In the genomic region with DNA sequence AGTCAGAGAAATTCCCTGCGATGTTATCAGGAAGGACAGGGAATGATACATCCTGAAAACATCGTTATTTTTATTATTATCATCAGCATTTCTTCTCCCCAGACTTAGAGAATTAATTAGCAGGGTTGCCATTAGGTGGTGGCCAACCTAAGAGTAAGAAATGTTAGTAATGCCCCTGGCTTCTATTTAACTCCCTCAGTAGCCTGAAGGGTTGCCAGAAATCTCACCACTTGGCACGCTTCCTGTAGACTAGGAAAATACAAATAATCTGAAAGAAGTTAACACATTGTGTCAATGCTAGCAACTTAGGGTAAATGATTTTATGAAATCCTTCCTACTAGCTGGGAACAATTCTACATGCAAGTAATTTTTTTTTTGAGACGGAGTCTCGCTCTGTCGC, we compare ENCODE assay signal across 21 cellular contexts. TPM values are rescaled to one million over a fixed set of nuclear protein-coding genes. Genes with fewer than 3 reads are reported as not detected.
DNase-seq lines count a peak whose midpoint lies in the region; FAIRE-seq and TF ChIP-seq lines count a peak whose summit lies in the region.
"Had no signal": no experiment of that assay in that cellular context is flagged by ENCODE, and none has a peak within 500 bp of the region (broad histone marks: within the 10 kb centered on the region; RNA-seq: fewer than 3 reads in every experiment).

No MANE protein-coding gene starts in this region.

- H3K4me2 ChIP-seq in parathyroid adenoma (ENCODE audit: low read length), result no peak overlapping the region

- H3K36me3 ChIP-seq in parathyroid adenoma (ENCODE audit: control insufficient read depth, insufficient read depth, low read length), result no peaks in the 10 kb centered on the region
- no peaks in the 10 kb centered on the region for H3K36me3 ChIP-seq in endodermal cell (ENCODE audit: control insufficient read depth, insufficient read depth, low read length)

- no peaks in the 10 kb centered on the region for H3K79me2 ChIP-seq in parathyroid adenoma

- H3K27ac ChIP-seq in cingulate gyrus (ENCODE audit: low read depth, low read length) (peak overlapping the region; percentile 56), parathyroid adenoma (peak overlapping the region; percentile 60), endodermal cell (ENCODE audit: low read depth, low read length) (no peak overlapping the region)
- H3K27ac ChIP-seq: VCaP had no signal

- H3K9me3 Mint-ChIP-seq in endodermal cell, result no peaks in the 10 kb centered on the region
- H3K9me3 Mint-ChIP-seq: activated CD4-positive, alpha-beta memory T cell treated with anti-CD3 and anti-CD28 coated beads for 36 hours; stimulated activated naive B cell treated with anti-CD40 and anti-IgM and Interleukin-4, amounts not matched to agents 10 μg/mL and 1 μg/mL and 100 μg/mL, for 72 hours had no signal

- H3K27me3 ChIP-seq in parathyroid adenoma (ENCODE audit: control insufficient read depth, insufficient read depth, low read length) (no peaks in the 10 kb centered on the region), endodermal cell (ENCODE audit: control insufficient read depth, insufficient read depth, low read length, poor library complexity, severe bottlenecking) (peaks cover 25% of the 10 kb centered on the region)
- H3K27me3 ChIP-seq: heart left ventricle, tibial nerve had no signal

- DNase-seq in EH (ENCODE audit: low read depth) (peak; percentile 31), NCI-H446 treated with DMSO at 0.1 percent for 48 hours (lab: John Stamatoyannopoulos, UW) (peak; percentile 76), endodermal cell (no peak), GM12891 (ENCODE audit: insufficient read length, low spot score) (no peak)
- no peak for DNase-seq in NK-92 treated with Interleukin-12 subunit alpha and Interleukin-12 subunit beta, amount 100 ng/mL, for 24 hours (lab: John Stamatoyannopoulos, UW)
- DNase-seq in stimulated activated CD8-positive, alpha-beta memory T cell treated with anti-CD3 and anti-CD28 coated beads, Interleukin-4, amount 100 ng/mL, for 48 hours, result no peak
- DNase-seq: ACHN; activated CD4-positive, alpha-beta memory T cell treated with anti-CD3 and anti-CD28 coated beads for 36 hours; activated naive CD4-positive, alpha-beta T cell treated with anti-CD3 and anti-CD28 coated beads, Interleukin-2, amount 50 U/mL, for 16 hours; activated T-cell treated with anti-CD3 and anti-CD28 coated beads, Interleukin-2, amount 50 U/mL, for 1 hour; naive thymus-derived CD4-positive, alpha-beta T cell; SHP77; stimulated activated naive B cell treated with anti-CD40 and anti-IgM and Interleukin-4, amounts not matched to agents 10 μg/mL and 1 μg/mL and 100 μg/mL, for 72 hours; T-helper 1 cell had no signal

- WGBS in endodermal cell (ENCODE audit: insufficient coverage in 1 of 2, insufficient read length in 1 of 2), 2 experiments, result 89 to 100% methylated on average over 2 to 3 of the region's 6 CpGs

- H2AFZ ChIP-seq in parathyroid adenoma, result no peak overlapping the region

- H3K4me3 Mint-ChIP-seq in endodermal cell, result no peak overlapping the region
- H3K4me3 Mint-ChIP-seq: activated CD4-positive, alpha-beta memory T cell treated with anti-CD3 and anti-CD28 coated beads for 36 hours; naive thymus-derived CD4-positive, alpha-beta T cell; stimulated activated naive B cell treated with anti-CD40 and anti-IgM and Interleukin-4, amounts not matched to agents 10 μg/mL and 1 μg/mL and 100 μg/mL, for 72 hours had no signal

- no peak overlapping the region for H3K27ac Mint-ChIP-seq in endodermal cell
- H3K27ac Mint-ChIP-seq: activated CD4-positive, alpha-beta memory T cell treated with anti-CD3 and anti-CD28 coated beads for 36 hours; naive thymus-derived CD4-positive, alpha-beta T cell; stimulated activated naive B cell treated with anti-CD40 and anti-IgM and Interleukin-4, amounts not matched to agents 10 μg/mL and 1 μg/mL and 100 μg/mL, for 72 hours had no signal

- TF ChIP-seq CTCF in parathyroid adenoma (IDR thresholded peaks at IDR 0.05) (no peak), endodermal cell (conservative IDR thresholded peaks at IDR 0.05) (no peak)

- no peak for TF ChIP-seq POLR2A in GM12891 (IDR thresholded peaks at IDR 0.05; ENCODE audit: low read depth, low read length)

- H3K9me3 ChIP-seq in parathyroid adenoma (ENCODE audit: control insufficient read depth, low read length) (no peaks in the 10 kb centered on the region), endodermal cell (ENCODE audit: control insufficient read depth, low read length) (no peaks in the 10 kb centered on the region)
- H3K9me3 ChIP-seq: tibial nerve had no signal

- no peaks in the 10 kb centered on the region for H3K36me3 Mint-ChIP-seq in endodermal cell (ENCODE audit: low read depth)

- no peaks in the 10 kb centered on the region for H3K4me1 Mint-ChIP-seq in endodermal cell

- peaks cover 9% of the 10 kb centered on the region for H3K4me1 ChIP-seq in parathyroid adenoma
- no peaks in the 10 kb centered on the region for H3K4me1 ChIP-seq in endodermal cell (ENCODE audit: control insufficient read depth, insufficient read depth, low read length)

- H3K4me3 ChIP-seq in parathyroid adenoma (ENCODE audit: low read depth, low read length) (no peak overlapping the region), endodermal cell (ENCODE audit: low read length) (no peak overlapping the region)
- H3K4me3 ChIP-seq: heart left ventricle, lung, tibial nerve had no signal

- H3K9ac ChIP-seq in parathyroid adenoma (no peak overlapping the region), endodermal cell (ENCODE audit: extremely low read depth, low read length, poor library complexity, severe bottlenecking) (no peak overlapping the region)

- H3K27me3 Mint-ChIP-seq in endodermal cell (ENCODE audit: insufficient read depth), result peaks cover 22% of the 10 kb centered on the region
- H3K27me3 Mint-ChIP-seq: activated CD4-positive, alpha-beta memory T cell treated with anti-CD3 and anti-CD28 coated beads for 36 hours; stimulated activated naive B cell treated with anti-CD40 and anti-IgM and Interleukin-4, amounts not matched to agents 10 μg/mL and 1 μg/mL and 100 μg/mL, for 72 hours had no signal

- FAIRE-seq in GM12891 (lab: Jason Lieb, UNC), result no peak
- FAIRE-seq: H1 had no signal

TF ChIP-seq in GM12891, 5 proteins besides CTCF, POLR2A, EP300 and RAD21:
- TF ChIP-seq POLR2AphosphoS5 (IDR thresholded peaks at IDR 0.05; ENCODE audit: low read depth, low read length), result no peak
- TF ChIP-seq POU2F2 (IDR thresholded peaks at IDR 0.05; ENCODE audit: low read depth, low read length), result no peak
- no peak for TF ChIP-seq PAX5 (IDR thresholded peaks at IDR 0.05; ENCODE audit: insufficient read depth, low read length, severe bottlenecking)
- no peak for TF ChIP-seq SPI1 (IDR thresholded peaks at IDR 0.05; ENCODE audit: low read depth, low read length)
- no peak for TF ChIP-seq TAF1 (IDR thresholded peaks at IDR 0.05; ENCODE audit: low read depth, low read length)
TF ChIP-seq in GM12891: peak in this region for 0.

RNA-seq across cellular contexts. Expression of gene ENDOD1, which starts 45.5 kb away (rescaled TPM):
- total RNA-seq in endodermal cell, result 1 to 10 TPM; 1.9 to 2.7 TPM
- polyA plus RNA-seq in endodermal cell (2013, experiment 1 of 2), result 2.4 TPM
- 2.3 TPM for polyA plus RNA-seq in endodermal cell (2013, experiment 2 of 2)
- polyA plus RNA-seq in GM12891 (2012; ENCODE audit: low read depth, missing spikeins), result 6.6 TPM

Comparison
In these comparisons a context has a peak if more than half of its experiments do, and no peak if none do; other contexts are left out.
1. DNase-seq: peak in EH (single experiment) and NCI-H446 treated with DMSO at 0.1 percent for 48 hours (single experiment); none in NK-92 treated with Interleukin-12 subunit alpha and Interleukin-12 subunit beta, amount 100 ng/mL, for 24 hours (single experiment), endodermal cell (single experiment), stimulated activated CD8-positive, alpha-beta memory T cell treated with anti-CD3 and anti-CD28 coated beads, Interleukin-4, amount 100 ng/mL, for 48 hours (single experiment) and GM12891 (single experiment).